9 cellular contexts compared by ENCODE assay signal in the genomic region with DNA sequence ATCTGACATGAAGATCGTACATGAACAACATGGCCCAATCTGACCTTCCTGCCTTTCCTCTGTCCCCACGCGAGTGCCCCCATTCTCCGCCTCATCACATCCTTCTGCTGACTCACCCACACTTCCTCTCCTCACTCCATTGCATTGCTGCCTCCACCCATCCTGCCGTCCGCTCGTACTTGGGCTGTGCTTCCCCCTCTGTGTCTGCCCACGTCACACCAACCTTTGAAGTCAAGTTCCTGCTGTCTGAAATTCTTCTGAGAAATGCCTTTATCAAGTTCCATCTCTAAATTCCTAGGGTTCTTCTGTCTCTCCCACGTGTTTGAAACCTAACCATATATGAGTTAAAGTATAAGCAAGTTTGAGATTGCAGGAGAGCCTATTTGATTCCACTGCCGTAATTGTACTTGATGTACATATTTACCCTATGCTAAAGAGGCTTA. TPM values are rescaled to one million over a fixed set of nuclear protein-coding genes. Genes with fewer than 3 reads are reported as not detected.
DNase-seq lines count a peak whose midpoint lies in the region; ATAC-seq and TF ChIP-seq lines count a peak whose summit lies in the region.
"Had no signal": no experiment of that assay in that cellular context is flagged by ENCODE, and none has a peak within 500 bp of the region (broad histone marks: within the 10 kb centered on the region; RNA-seq: fewer than 3 reads in every experiment).

No MANE protein-coding gene starts in this region.

- DNase-seq in GM03348 (ENCODE audit: low spot score) (peak; percentile 57), NOMO-1 treated with DMSO at 0.1 percent for 48 hours (lab: John Stamatoyannopoulos, UW; ENCODE audit: unreplicated experiment) (peak; percentile 94), fibroblast of villous mesenchyme (ENCODE audit: low read depth) (peak; percentile 92), sciatic nerve (ENCODE audit: low spot score) (peak; percentile 70), NCI-H748 (lab: John Stamatoyannopoulos, UW; ENCODE audit: unreplicated experiment) (no peak), NCI-H128 (lab: John Stamatoyannopoulos, UW; ENCODE audit: unreplicated experiment) (no peak)
- DNase-seq in activated CD8-positive, alpha-beta memory T cell treated with anti-CD3 and anti-CD28 coated beads, Interleukin-2, amount 50 U/mL, for 4 hours = peak; percentile 82

- intact Hi-C loops in sciatic nerve (cut with DNase I) = no loop called here

- peak; percentile 83 for ATAC-seq in HG02588 (IDR thresholded peaks at IDR 0.05; ENCODE audit: unreplicated experiment)
- peak; percentile 85 for ATAC-seq in sciatic nerve

- H3K4me3 ChIP-seq in fibroblast of villous mesenchyme (ENCODE audit: low read depth, low read length) = no peak overlapping the region
- H3K4me3 ChIP-seq: uterus had no signal

- TF ChIP-seq CTCF in fibroblast of villous mesenchyme (IDR thresholded peaks at IDR 0.05; ENCODE audit: insufficient read depth, low read depth, low read length) = no peak

RNA-seq across cellular contexts. Expression of a gene that starts 18.0 kb away (rescaled TPM):
- total RNA-seq in fibroblast of villous mesenchyme (105 and 147 TPM in 2 replicates), sciatic nerve (33.7 TPM)

Comparison
In these comparisons a context has a peak if more than half of its experiments do, and no peak if none do; other contexts are left out.
1. DNase-seq: peak in GM03348 (single experiment), NOMO-1 treated with DMSO at 0.1 percent for 48 hours (single experiment), activated CD8-positive, alpha-beta memory T cell treated with anti-CD3 and anti-CD28 coated beads, Interleukin-2, amount 50 U/mL, for 4 hours (single experiment), fibroblast of villous mesenchyme (single experiment) and sciatic nerve (single experiment); none in NCI-H748 (single experiment) and NCI-H128 (single experiment).